In the genomic region with DNA sequence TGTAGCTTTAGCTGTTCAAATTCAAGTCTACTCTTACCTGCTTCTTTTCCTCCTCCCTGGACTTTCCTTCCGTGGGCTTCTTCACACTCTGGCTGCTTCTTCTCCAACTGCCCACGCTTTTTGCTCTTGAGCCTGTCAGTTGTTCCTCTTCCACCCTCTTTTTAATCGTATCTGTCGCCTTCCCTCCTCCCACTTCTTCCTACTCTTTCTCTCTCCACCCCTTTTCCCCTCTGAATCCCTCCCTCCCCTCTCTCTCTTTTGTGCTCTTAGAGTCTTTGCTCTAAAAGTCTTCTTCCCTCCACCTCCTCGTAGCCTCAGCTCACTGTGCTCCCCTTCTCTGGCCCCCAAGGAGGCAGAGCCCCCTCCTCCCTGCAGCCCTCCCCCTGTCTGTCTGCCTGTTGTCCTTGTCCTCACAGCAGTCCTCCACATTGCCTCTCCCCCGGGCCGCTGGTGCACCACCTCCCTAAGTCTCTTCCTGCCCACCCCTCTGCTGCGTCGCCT, we compare ENCODE assay signal across 15 cellular contexts. TPM values are rescaled to one million over a fixed set of nuclear protein-coding genes. Genes with fewer than 3 reads are reported as not detected.
A peak's percentile ranks its signal among the peaks of the same experiment; 100 is the strongest.
DNase-seq lines count a peak whose midpoint lies in the region; ATAC-seq, FAIRE-seq and TF ChIP-seq lines count a peak whose summit lies in the region.
"Had no signal": no experiment of that assay in that cellular context is flagged by ENCODE, and none has a peak within 500 bp of the region (broad histone marks: within the 10 kb centered on the region; RNA-seq: fewer than 3 reads in every experiment).

No MANE protein-coding gene starts in this region.

- no peaks in the 10 kb centered on the region for H3K9me3 ChIP-seq in HUES64 (ENCODE audit: insufficient read depth, low read depth, low read length)
- H3K9me3 ChIP-seq in lower lobe of right lung: no peaks in the 10 kb centered on the region
- H3K9me3 ChIP-seq in thoracic aorta: no peaks in the 10 kb centered on the region
- H3K9me3 ChIP-seq in mucosa of descending colon: no peaks in the 10 kb centered on the region

- H3K27me3 ChIP-seq in HUES64 (ENCODE audit: insufficient read depth, low read length): no peaks in the 10 kb centered on the region
- H3K27me3 ChIP-seq in lower lobe of right lung (ENCODE audit: low read depth): no peaks in the 10 kb centered on the region
- H3K27me3 ChIP-seq in thoracic aorta (replicated peaks; ENCODE audit: insufficient read depth): no peaks in the 10 kb centered on the region

- DNase-seq in effector memory CD8-positive, alpha-beta T cell: no peak
- DNase-seq in lower lobe of right lung (no peak), thoracic aorta (ENCODE audit: low spot score) (no peak), GM12892 (ENCODE audit: insufficient read length) (no peak), mucosa of descending colon (no peak)
- no peak for DNase-seq in activated CD4-positive, alpha-beta T cell treated with anti-CD3 and anti-CD28 coated beads for 48 hours
- DNase-seq in activated CD8-positive, alpha-beta memory T cell treated with anti-CD3 and anti-CD28 coated beads, Interleukin-2, amount 10 ng/mL, durations not matched to agents 7 days and 5 days: no peak
- DNase-seq: activated CD4-positive, alpha-beta T cell treated with anti-CD3 and anti-CD28 coated beads, Interleukin-2, amount 50 U/mL, for 4 hours; C1 segment of cervical spinal cord; NCI-H82; T-helper 2 cell had no signal

- H3K4me1 Mint-ChIP-seq in effector memory CD8-positive, alpha-beta T cell (ENCODE audit: low read depth in 2 of 2): peaks cover 0 to 4% of the 10 kb centered on the region in 2 donors
- no peaks in the 10 kb centered on the region for H3K4me1 Mint-ChIP-seq in activated CD8-positive, alpha-beta memory T cell treated with anti-CD3 and anti-CD28 coated beads, Interleukin-2, amount 10 ng/mL, durations not matched to agents 7 days and 5 days

- H3K36me3 ChIP-seq in HUES64 (ENCODE audit: insufficient read depth, low read length): no peaks in the 10 kb centered on the region
- H3K36me3 ChIP-seq in lower lobe of right lung: no peaks in the 10 kb centered on the region
- no peaks in the 10 kb centered on the region for H3K36me3 ChIP-seq in thoracic aorta
- H3K36me3 ChIP-seq in mucosa of descending colon (ENCODE audit: low read depth): no peaks in the 10 kb centered on the region

- intact Hi-C loops in lower lobe of right lung (cut with DNase I): no loop called here
- intact Hi-C loops in mucosa of descending colon (cut with DNase I, micrococcal nuclease): no loop called here

- TF ChIP-seq POLR2A in GM12892 (IDR thresholded peaks at IDR 0.05; ENCODE audit: low read depth, low read length): no peak

- H3K36me3 Mint-ChIP-seq in effector memory CD8-positive, alpha-beta T cell (ENCODE audit: insufficient read depth): no peaks in the 10 kb centered on the region
- no peaks in the 10 kb centered on the region for H3K36me3 Mint-ChIP-seq in activated CD8-positive, alpha-beta memory T cell treated with anti-CD3 and anti-CD28 coated beads, Interleukin-2, amount 10 ng/mL, durations not matched to agents 7 days and 5 days

- CTCF ChIA-PET in activated CD8-positive, alpha-beta memory T cell treated with anti-CD3 and anti-CD28 coated beads, Interleukin-2, amount 10 ng/mL, durations not matched to agents 7 days and 5 days (lab: Charles Lee): no interaction called here

- peak overlapping the region; percentile 25; the same call in 1 of the 2 replicates for H3K9ac ChIP-seq in HUES64 (ENCODE audit: low read depth, low read length)
- H3K9ac ChIP-seq: parathyroid adenoma had no signal

- no peaks in the 10 kb centered on the region for H3K9me3 Mint-ChIP-seq in effector memory CD8-positive, alpha-beta T cell
- no peaks in the 10 kb centered on the region for H3K9me3 Mint-ChIP-seq in activated CD8-positive, alpha-beta memory T cell treated with anti-CD3 and anti-CD28 coated beads, Interleukin-2, amount 10 ng/mL, durations not matched to agents 7 days and 5 days (ENCODE audit: low read depth)
- H3K9me3 Mint-ChIP-seq: activated T-helper 1 cell treated with anti-CD3 and anti-CD28 coated beads, Interleukin-12 subunit alpha, Interleukin-12 subunit beta, Interleukin-2, Interleukin-4 antibody, amounts not matched to agents 30 ng/mL and 10 ng/mL and 1 ng/mL, durations not matched to agents 14 hours and 24 hours and 36 hours had no signal

- no peak overlapping the region for H3K4me3 Mint-ChIP-seq in effector memory CD8-positive, alpha-beta T cell
- no peak overlapping the region for H3K4me3 Mint-ChIP-seq in activated CD8-positive, alpha-beta memory T cell treated with anti-CD3 and anti-CD28 coated beads, Interleukin-2, amount 10 ng/mL, durations not matched to agents 7 days and 5 days
- H3K4me3 Mint-ChIP-seq: activated T-helper 1 cell treated with anti-CD3 and anti-CD28 coated beads, Interleukin-12 subunit alpha, Interleukin-12 subunit beta, Interleukin-2, Interleukin-4 antibody, amounts not matched to agents 30 ng/mL and 10 ng/mL and 1 ng/mL, durations not matched to agents 14 hours and 24 hours and 36 hours had no signal

- peaks cover 65 to 90% of the 10 kb centered on the region in 2 donors for H3K27me3 Mint-ChIP-seq in effector memory CD8-positive, alpha-beta T cell
- peaks cover 48% of the 10 kb centered on the region for H3K27me3 Mint-ChIP-seq in activated CD8-positive, alpha-beta memory T cell treated with anti-CD3 and anti-CD28 coated beads, Interleukin-2, amount 10 ng/mL, durations not matched to agents 7 days and 5 days

- no peak overlapping the region for H3K27ac ChIP-seq in HUES64 (ENCODE audit: low read depth, low read length)
- H3K27ac ChIP-seq in lower lobe of right lung: peak overlapping the region; percentile 8
- peak overlapping the region; percentile 87 to 91 for H3K27ac ChIP-seq in thoracic aorta
- H3K27ac ChIP-seq: parathyroid adenoma had no signal

- H3K27ac Mint-ChIP-seq in effector memory CD8-positive, alpha-beta T cell: peak overlapping the region; percentile 7 to 73
- no peak overlapping the region for H3K27ac Mint-ChIP-seq in activated CD8-positive, alpha-beta memory T cell treated with anti-CD3 and anti-CD28 coated beads, Interleukin-2, amount 10 ng/mL, durations not matched to agents 7 days and 5 days
- H3K27ac Mint-ChIP-seq: activated T-helper 1 cell treated with anti-CD3 and anti-CD28 coated beads, Interleukin-12 subunit alpha, Interleukin-12 subunit beta, Interleukin-2, Interleukin-4 antibody, amounts not matched to agents 30 ng/mL and 10 ng/mL and 1 ng/mL, durations not matched to agents 14 hours and 24 hours and 36 hours had no signal

- 16% methylated on average over 9 of the region's 9 CpGs for WGBS in HUES64

- H3K4me1 ChIP-seq in HUES64 (ENCODE audit: insufficient read depth, low read length) (peaks cover 12% of the 10 kb centered on the region; the same call in 1 of the 2 replicates), lower lobe of right lung (peaks cover 49% of the 10 kb centered on the region), thoracic aorta (ENCODE audit: control insufficient read depth in 1 of 2, low read depth in 2 of 2) (peaks cover 32 to 67% of the 10 kb centered on the region in 2 donors), mucosa of descending colon (ENCODE audit: low read depth) (no peaks in the 10 kb centered on the region)
- H3K4me1 ChIP-seq: parathyroid adenoma had no signal

- TF ChIP-seq CTCF in lower lobe of right lung (IDR thresholded peaks at IDR 0.05) (no peak), thoracic aorta (IDR thresholded peaks at IDR 0.05) (no peak), mucosa of descending colon (IDR thresholded peaks at IDR 0.05) (no peak)

- no peak for FAIRE-seq in GM12892 (lab: Jason Lieb, UNC)
- FAIRE-seq: HepG2 had no signal

- ATAC-seq in effector memory CD8-positive, alpha-beta T cell (replicated peaks): no peak
- ATAC-seq in lower lobe of right lung (peak in 1 of 2 donors; percentile 24), thoracic aorta (ENCODE audit: insufficient number of reproducible peaks, low FRiP score, low read depth) (no peak), mucosa of descending colon (no peak)
- no peak for ATAC-seq in activated CD8-positive, alpha-beta memory T cell treated with anti-CD3 and anti-CD28 coated beads, Interleukin-2, amount 10 ng/mL, durations not matched to agents 7 days and 5 days
- ATAC-seq: HepG2 had no signal

- H3K4me3 ChIP-seq in HUES64 (ENCODE audit: low read length): peak overlapping the region; percentile 33
- peak overlapping the region; percentile 41 for H3K4me3 ChIP-seq in lower lobe of right lung
- H3K4me3 ChIP-seq in thoracic aorta: peak overlapping the region; percentile 65
- H3K4me3 ChIP-seq in mucosa of descending colon: no peak overlapping the region

RNA-seq across cellular contexts. Expression of a gene that starts 12.9 kb away (rescaled TPM):
- 1.8 TPM for polyA plus RNA-seq in HUES64 (2013, experiment 1 of 2)
- polyA plus RNA-seq in HUES64 (2013, experiment 2 of 2): 4.2 TPM
- total RNA-seq in lower lobe of right lung (44.5 TPM), thoracic aorta (10 to 100 TPM; 49.7 to 51.7 TPM), mucosa of descending colon (1 to 10 TPM; 1.3 to 7.7 (median 3.0) TPM)
- not detected for total RNA-seq in activated CD8-positive, alpha-beta memory T cell treated with anti-CD3 and anti-CD28 coated beads, Interleukin-2, amount 10 ng/mL, durations not matched to agents 7 days and 5 days
- polyA plus RNA-seq in GM12892 (2012; ENCODE audit: missing spikeins): not detected
- total RNA-seq: activated T-helper 1 cell treated with anti-CD3 and anti-CD28 coated beads, Interleukin-12 subunit alpha, Interleukin-12 subunit beta, Interleukin-2, Interleukin-4 antibody, amounts not matched to agents 30 ng/mL and 10 ng/mL and 1 ng/mL, durations not matched to agents 14 hours and 24 hours and 36 hours; HepG2 had no signal
- polyA plus RNA-seq: HepG2 had no signal
